In the genomic region with DNA sequence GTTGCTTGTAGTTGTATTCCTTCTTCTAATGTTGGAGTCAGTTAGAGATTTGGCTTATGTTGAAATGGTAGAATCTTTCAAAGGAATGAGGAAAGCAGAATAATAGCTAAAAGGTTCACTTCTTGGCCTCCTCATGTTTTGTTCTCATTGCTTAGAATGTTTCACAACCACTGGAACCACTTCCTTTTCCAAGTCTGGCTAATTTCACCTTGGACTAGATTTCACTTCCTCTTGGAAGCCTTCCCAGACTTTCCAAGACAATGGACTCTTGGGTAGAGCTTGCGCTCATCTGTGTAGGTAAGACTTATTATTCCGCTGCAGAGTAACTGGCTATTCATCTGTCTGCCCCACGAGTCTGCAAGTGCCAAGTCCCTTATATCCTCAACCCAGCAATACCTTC, we compare ENCODE assay signal across 13 cellular contexts. TPM values are rescaled to one million over a fixed set of nuclear protein-coding genes. Genes with fewer than 3 reads are reported as not detected.
DNase-seq lines count a peak whose midpoint lies in the region; ATAC-seq, FAIRE-seq and TF ChIP-seq lines count a peak whose summit lies in the region.
"Had no signal": no experiment of that assay in that cellular context is flagged by ENCODE, and none has a peak within 500 bp of the region (broad histone marks: within the 10 kb centered on the region; RNA-seq: fewer than 3 reads in every experiment).

No MANE protein-coding gene starts in this region.

- H3K4me1 Mint-ChIP-seq in H9 = no peaks in the 10 kb centered on the region; a peak in 1 of 4 replicates
- no peaks in the 10 kb centered on the region for H3K4me1 Mint-ChIP-seq in stimulated activated memory B cell treated with anti-CD40 and anti-IgM and Interleukin-4, amounts not matched to agents 10 μg/mL and 1 μg/mL and 100 μg/mL, for 72 hours
- H3K4me1 Mint-ChIP-seq: activated naive CD4-positive, alpha-beta T cell treated with anti-CD3 and anti-CD28 coated beads, Interleukin-2, amount 10 ng/mL, durations not matched to agents 7 days and 5 days had no signal

- ATAC-seq in stimulated activated memory B cell treated with anti-CD40 and anti-IgM and Interleukin-4, amounts not matched to agents 10 μg/mL and 1 μg/mL and 100 μg/mL, for 72 hours = no peak

- no peak overlapping the region for H3K14ac ChIP-seq in H9 (ENCODE audit: insufficient read depth, low read length)

- H3K9ac ChIP-seq in H9 (ENCODE audit: extremely low read depth, insufficient read length, low read length) = no peak overlapping the region
- H3K9ac ChIP-seq: BLaER1 had no signal

- no peaks in the 10 kb centered on the region for H4K20me1 ChIP-seq in H9 (ENCODE audit: control insufficient read depth, insufficient read depth, insufficient read length)
- H4K20me1 ChIP-seq: BLaER1 had no signal

- H3K27me3 ChIP-seq in H9 (ENCODE audit: insufficient read depth, low read length) = no peaks in the 10 kb centered on the region
- H3K27me3 ChIP-seq: BLaER1, SJCRH30 had no signal

- no peak overlapping the region for H2AK5ac ChIP-seq in H9 (ENCODE audit: insufficient read length, low read length)

- no peak overlapping the region for H2BK5ac ChIP-seq in H9 (ENCODE audit: insufficient read length, low read length)

- H3K27me3 Mint-ChIP-seq in H9 (ENCODE audit: low read depth) = no peaks in the 10 kb centered on the region
- peaks cover 21% of the 10 kb centered on the region for H3K27me3 Mint-ChIP-seq in stimulated activated memory B cell treated with anti-CD40 and anti-IgM and Interleukin-4, amounts not matched to agents 10 μg/mL and 1 μg/mL and 100 μg/mL, for 72 hours

- no peaks in the 10 kb centered on the region for H3K79me2 ChIP-seq in H9 (ENCODE audit: insufficient read depth, low read length)

- H2AFZ ChIP-seq in H9 (ENCODE audit: low read length) = no peak overlapping the region

- no peak overlapping the region for H2BK20ac ChIP-seq in H9 (ENCODE audit: low read depth, low read length, poor library complexity, severe bottlenecking)

- H3K27ac Mint-ChIP-seq in H9 = no peak overlapping the region
- no peak overlapping the region for H3K27ac Mint-ChIP-seq in stimulated activated memory B cell treated with anti-CD40 and anti-IgM and Interleukin-4, amounts not matched to agents 10 μg/mL and 1 μg/mL and 100 μg/mL, for 72 hours
- H3K27ac Mint-ChIP-seq: activated CD4-positive, alpha-beta memory T cell treated with anti-CD3 and anti-CD28 coated beads for 36 hours; activated naive CD4-positive, alpha-beta T cell treated with anti-CD3 and anti-CD28 coated beads, Interleukin-2, amount 10 ng/mL, durations not matched to agents 7 days and 5 days had no signal

- no peak overlapping the region for H3K4ac ChIP-seq in H9 (ENCODE audit: low read depth, low read length)

- H3K79me1 ChIP-seq in H9 (ENCODE audit: insufficient read depth, low read depth, low read length, poor library complexity, severe bottlenecking) = no peaks in the 10 kb centered on the region

- no CpG with 5 or more reads among the region's 3 CpGs for WGBS in H9 (ENCODE audit: extremely low coverage, insufficient read length, low lambda C conversion rate)

- no peak overlapping the region for H4K91ac ChIP-seq in H9 (ENCODE audit: insufficient read length, low read depth, low read length)

- H3K56ac ChIP-seq in H9 (ENCODE audit: insufficient read length, low read depth, low read length) = no peak overlapping the region

- H3K23me2 ChIP-seq in H9 (ENCODE audit: insufficient read length, low read depth, low read length, poor library complexity, severe bottlenecking) = no peaks in the 10 kb centered on the region

- no peak overlapping the region for H4K8ac ChIP-seq in H9 (replicated peaks; ENCODE audit: insufficient read length, low read depth, low read length)

- H3K27ac ChIP-seq in H9 (ENCODE audit: insufficient read length, low read depth, low read length) = no peak overlapping the region
- H3K27ac ChIP-seq: BLaER1, SJCRH30 had no signal

- H3T11ph ChIP-seq in H9 (ENCODE audit: low read length) = no peak overlapping the region

- H2BK15ac ChIP-seq in H9 (ENCODE audit: low read depth, low read length) = no peak overlapping the region

- no peaks in the 10 kb centered on the region for H3K9me3 Mint-ChIP-seq in H9
- no peaks in the 10 kb centered on the region for H3K9me3 Mint-ChIP-seq in stimulated activated memory B cell treated with anti-CD40 and anti-IgM and Interleukin-4, amounts not matched to agents 10 μg/mL and 1 μg/mL and 100 μg/mL, for 72 hours
- H3K9me3 Mint-ChIP-seq: activated CD4-positive, alpha-beta memory T cell treated with anti-CD3 and anti-CD28 coated beads for 36 hours; activated naive CD4-positive, alpha-beta T cell treated with anti-CD3 and anti-CD28 coated beads, Interleukin-2, amount 10 ng/mL, durations not matched to agents 7 days and 5 days had no signal

- H3K9me3 ChIP-seq in H9 (ENCODE audit: control insufficient read depth, low read depth, low read length) = no peaks in the 10 kb centered on the region
- H3K9me3 ChIP-seq: BLaER1, SJCRH30 had no signal

- no peak overlapping the region for H2BK120ac ChIP-seq in H9 (ENCODE audit: low read depth, low read length, poor library complexity, severe bottlenecking)

- no peaks in the 10 kb centered on the region for H3K4me1 ChIP-seq in H9 (ENCODE audit: insufficient read depth, low read length)
- H3K4me1 ChIP-seq: BLaER1, SJCRH30 had no signal

- no peak overlapping the region for H3K4me3 Mint-ChIP-seq in H9
- H3K4me3 Mint-ChIP-seq in stimulated activated memory B cell treated with anti-CD40 and anti-IgM and Interleukin-4, amounts not matched to agents 10 μg/mL and 1 μg/mL and 100 μg/mL, for 72 hours = no peak overlapping the region
- H3K4me3 Mint-ChIP-seq: activated CD4-positive, alpha-beta memory T cell treated with anti-CD3 and anti-CD28 coated beads for 36 hours; activated naive CD4-positive, alpha-beta T cell treated with anti-CD3 and anti-CD28 coated beads, Interleukin-2, amount 10 ng/mL, durations not matched to agents 7 days and 5 days had no signal

- TF ChIP-seq CTCF in H9 (conservative IDR thresholded peaks at IDR 0.05) = no peak

- DNase-seq in A172 (ENCODE audit: low spot score) (peak; percentile 16), Kasumi-1 (lab: John Stamatoyannopoulos, UW) (peak; percentile 75 to 77), kidney tubule cell (ENCODE audit: low spot score) (peak; percentile 87), NCI-H2029 treated with DMSO at 0.1 percent for 48 hours (lab: John Stamatoyannopoulos, UW) (no peak), H9 (no peak), NCI-H187 treated with DMSO at 0.1 percent for 48 hours (lab: John Stamatoyannopoulos, UW) (no peak)
- DNase-seq: activated CD4-positive, alpha-beta memory T cell treated with anti-CD3 and anti-CD28 coated beads for 36 hours; activated naive CD4-positive, alpha-beta T cell treated with anti-CD3 and anti-CD28 coated beads, Interleukin-2, amount 10 ng/mL, durations not matched to agents 7 days and 5 days; NCI-H2171 treated with DMSO at 0.1 percent for 48 hours; SJCRH30 had no signal

- no peaks in the 10 kb centered on the region for H3K36me3 Mint-ChIP-seq in H9 (ENCODE audit: insufficient read depth in 1 of 3, low read depth in 3 of 3)
- H3K36me3 Mint-ChIP-seq in stimulated activated memory B cell treated with anti-CD40 and anti-IgM and Interleukin-4, amounts not matched to agents 10 μg/mL and 1 μg/mL and 100 μg/mL, for 72 hours = no peaks in the 10 kb centered on the region
- H3K36me3 Mint-ChIP-seq: activated CD4-positive, alpha-beta memory T cell treated with anti-CD3 and anti-CD28 coated beads for 36 hours; activated naive CD4-positive, alpha-beta T cell treated with anti-CD3 and anti-CD28 coated beads, Interleukin-2, amount 10 ng/mL, durations not matched to agents 7 days and 5 days had no signal

- H3K23ac ChIP-seq in H9 (ENCODE audit: insufficient read length, low read depth, low read length) = no peak overlapping the region

- no peak overlapping the region for H2BK12ac ChIP-seq in H9 (ENCODE audit: insufficient read length, low read depth, low read length)

- no peak overlapping the region for H3K18ac ChIP-seq in H9 (ENCODE audit: insufficient read length, low read depth, low read length)

- peak; percentile 54 for FAIRE-seq in endometrium (lab: Jason Lieb, UNC)

- no peak overlapping the region for H3K4me2 ChIP-seq in H9 (ENCODE audit: insufficient read depth, insufficient read length, low read length)
- H3K4me2 ChIP-seq: BLaER1 had no signal

- no peak overlapping the region for H4K5ac ChIP-seq in H9 (ENCODE audit: insufficient read length, low read depth, low read length)

RNA-seq across cellular contexts. Expression of a gene that starts 8.3 kb away (rescaled TPM):
- not detected in 2 replicates for total RNA-seq in A172 (2014; rRNA removed; shearing (Covaris generic))
- total RNA-seq in H9 (2021) = 3.9 and 5.5 TPM in 2 replicates
- total RNA-seq: activated CD4-positive, alpha-beta memory T cell treated with anti-CD3 and anti-CD28 coated beads for 36 hours; SJCRH30 had no signal

RNA-seq across cellular contexts. Expression of a gene that starts 21.3 kb away (rescaled TPM):
- 20.5 and 30.4 TPM in 2 replicates for total RNA-seq in A172 (2014; rRNA removed; shearing (Covaris generic))
- total RNA-seq in H9 (2021) = 30.4 and 32.3 TPM in 2 replicates

RNA-seq across cellular contexts. Expression of a gene that starts 39.2 kb away (rescaled TPM):
- 0.24 TPM in 1 of 2 replicates, not detected in the other for total RNA-seq in A172 (2014; rRNA removed; shearing (Covaris generic))
- total RNA-seq in H9 (2021) = 0.09 TPM in 1 of 2 replicates, not detected in the other

Comparison
In these comparisons a context has a peak if more than half of its experiments do, and no peak if none do; other contexts are left out.
1. DNase-seq: peak in A172 (single experiment), Kasumi-1 (2 of 2) and kidney tubule cell (single experiment); none in NCI-H2029 treated with DMSO at 0.1 percent for 48 hours (single experiment), H9 (single experiment) and NCI-H187 treated with DMSO at 0.1 percent for 48 hours (single experiment).